Comparison of ENCODE assay signal across 1 cellular context in the genomic region with DNA sequence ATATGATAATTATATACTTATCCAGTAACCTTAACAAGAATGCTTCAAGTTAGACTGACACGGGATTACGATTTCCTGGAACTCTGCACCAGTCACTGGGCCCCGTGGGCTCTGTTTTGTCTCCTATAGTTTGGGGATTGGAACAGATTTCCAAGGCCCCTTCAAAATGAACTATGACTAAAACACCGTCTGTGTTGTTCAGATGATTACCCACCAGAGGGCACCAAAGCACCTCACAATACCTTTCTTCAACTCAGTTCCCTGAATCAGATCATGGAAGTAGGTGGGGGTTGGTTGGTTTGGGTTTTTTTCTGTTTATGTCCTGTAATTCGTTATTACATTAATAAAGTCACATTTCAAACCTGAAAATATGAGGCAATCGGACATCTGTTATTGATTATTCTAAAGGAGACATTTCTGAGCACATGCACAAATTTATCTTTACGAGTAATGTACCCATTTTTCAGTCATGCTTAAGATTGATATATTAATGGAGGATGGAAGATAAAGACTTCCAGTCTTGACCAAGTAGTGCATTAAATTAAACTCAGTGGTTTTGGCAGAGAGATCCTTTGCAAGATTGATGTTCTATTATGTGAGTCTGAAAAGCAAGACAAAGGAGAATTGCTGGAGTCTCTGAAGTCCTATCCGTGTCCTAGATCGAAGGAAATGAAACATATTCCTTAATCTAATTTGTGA.
A peak's percentile ranks its signal among the peaks of the same experiment; 100 is the strongest.
TF ChIP-seq lines count a peak whose summit lies in the region.

No MANE protein-coding gene starts in this region.

TF ChIP-seq in HEK293, 187 proteins besides CTCF, POLR2A, EP300 and RAD21 (continued from another document and continues in another):
- TF ChIP-seq GFI1B (tag by site-specific recombination; IDR thresholded peaks at IDR 0.05): peak; percentile 7; the same call in 1 of the 2 replicates
- no peak for TF ChIP-seq ZNF292 (tag by site-specific recombination; IDR thresholded peaks at IDR 0.05; ENCODE audit: borderline replicate concordance, low read depth)
- no peak for TF ChIP-seq ZNF600 (tag by site-specific recombination; IDR thresholded peaks at IDR 0.05)
- no peak for TF ChIP-seq ZNF10 (tag by site-specific recombination; IDR thresholded peaks at IDR 0.05)
- TF ChIP-seq ZNF777 (tag by site-specific recombination; IDR thresholded peaks at IDR 0.05; ENCODE audit: borderline replicate concordance): no peak
- TF ChIP-seq ZNF2 (tag by site-specific recombination; IDR thresholded peaks at IDR 0.05): peak; percentile 45; the same call in 1 of the 2 replicates
- no peak for TF ChIP-seq ZBTB17 (tag by site-specific recombination; IDR thresholded peaks at IDR 0.05)
- TF ChIP-seq HOXD13 (CRISPR knock-in tag; IDR thresholded peaks at IDR 0.05; ENCODE audit: borderline replicate concordance): no peak
- no peak for TF ChIP-seq GLI4 (tag by site-specific recombination; IDR thresholded peaks at IDR 0.05)
- no peak for TF ChIP-seq KLF7 (tag by site-specific recombination; IDR thresholded peaks at IDR 0.05; ENCODE audit: borderline replicate concordance)
- no peak for TF ChIP-seq ZNF623 (tag by site-specific recombination; IDR thresholded peaks at IDR 0.05)
- TF ChIP-seq ZNF239 (tag by site-specific recombination; IDR thresholded peaks at IDR 0.05): no peak
- no peak for TF ChIP-seq ZNF785 (tag by site-specific recombination; IDR thresholded peaks at IDR 0.05)
- TF ChIP-seq REPIN1 (tag by site-specific recombination; IDR thresholded peaks at IDR 0.05; ENCODE audit: low read depth): no peak
- no peak for TF ChIP-seq SP3 (tag by site-specific recombination; IDR thresholded peaks at IDR 0.05)
- TF ChIP-seq, protein P1, sequence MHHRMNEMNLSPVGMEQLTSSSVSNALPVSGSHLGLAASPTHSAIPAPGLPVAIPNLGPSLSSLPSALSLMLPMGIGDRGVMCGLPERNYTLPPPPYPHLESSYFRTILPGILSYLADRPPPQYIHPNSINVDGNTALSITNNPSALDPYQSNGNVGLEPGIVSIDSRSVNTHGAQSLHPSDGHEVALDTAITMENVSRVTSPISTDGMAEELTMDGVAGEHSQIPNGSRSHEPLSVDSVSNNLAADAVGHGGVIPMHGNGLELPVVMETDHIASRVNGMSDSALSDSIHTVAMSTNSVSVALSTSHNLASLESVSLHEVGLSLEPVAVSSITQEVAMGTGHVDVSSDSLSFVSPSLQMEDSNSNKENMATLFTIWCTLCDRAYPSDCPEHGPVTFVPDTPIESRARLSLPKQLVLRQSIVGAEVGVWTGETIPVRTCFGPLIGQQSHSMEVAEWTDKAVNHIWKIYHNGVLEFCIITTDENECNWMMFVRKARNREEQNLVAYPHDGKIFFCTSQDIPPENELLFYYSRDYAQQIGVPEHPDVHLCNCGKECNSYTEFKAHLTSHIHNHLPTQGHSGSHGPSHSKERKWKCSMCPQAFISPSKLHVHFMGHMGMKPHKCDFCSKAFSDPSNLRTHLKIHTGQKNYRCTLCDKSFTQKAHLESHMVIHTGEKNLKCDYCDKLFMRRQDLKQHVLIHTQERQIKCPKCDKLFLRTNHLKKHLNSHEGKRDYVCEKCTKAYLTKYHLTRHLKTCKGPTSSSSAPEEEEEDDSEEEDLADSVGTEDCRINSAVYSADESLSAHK (tag by site-specific recombination; IDR thresholded peaks at IDR 0.05): no peak
- TF ChIP-seq, protein P2, sequence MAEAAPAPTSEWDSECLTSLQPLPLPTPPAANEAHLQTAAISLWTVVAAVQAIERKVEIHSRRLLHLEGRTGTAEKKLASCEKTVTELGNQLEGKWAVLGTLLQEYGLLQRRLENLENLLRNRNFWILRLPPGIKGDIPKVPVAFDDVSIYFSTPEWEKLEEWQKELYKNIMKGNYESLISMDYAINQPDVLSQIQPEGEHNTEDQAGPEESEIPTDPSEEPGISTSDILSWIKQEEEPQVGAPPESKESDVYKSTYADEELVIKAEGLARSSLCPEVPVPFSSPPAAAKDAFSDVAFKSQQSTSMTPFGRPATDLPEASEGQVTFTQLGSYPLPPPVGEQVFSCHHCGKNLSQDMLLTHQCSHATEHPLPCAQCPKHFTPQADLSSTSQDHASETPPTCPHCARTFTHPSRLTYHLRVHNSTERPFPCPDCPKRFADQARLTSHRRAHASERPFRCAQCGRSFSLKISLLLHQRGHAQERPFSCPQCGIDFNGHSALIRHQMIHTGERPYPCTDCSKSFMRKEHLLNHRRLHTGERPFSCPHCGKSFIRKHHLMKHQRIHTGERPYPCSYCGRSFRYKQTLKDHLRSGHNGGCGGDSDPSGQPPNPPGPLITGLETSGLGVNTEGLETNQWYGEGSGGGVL (tag by site-specific recombination; IDR thresholded peaks at IDR 0.05): no peak
- TF ChIP-seq IKZF3 (tag by site-specific recombination; IDR thresholded peaks at IDR 0.05): no peak
- TF ChIP-seq ZSCAN30 (tag by site-specific recombination; IDR thresholded peaks at IDR 0.05): no peak
- peak; percentile 72; the same call in 1 of the 2 replicates for TF ChIP-seq MZF1 (tag by site-specific recombination; IDR thresholded peaks at IDR 0.05; ENCODE audit: borderline replicate concordance)
- TF ChIP-seq, protein P3, sequence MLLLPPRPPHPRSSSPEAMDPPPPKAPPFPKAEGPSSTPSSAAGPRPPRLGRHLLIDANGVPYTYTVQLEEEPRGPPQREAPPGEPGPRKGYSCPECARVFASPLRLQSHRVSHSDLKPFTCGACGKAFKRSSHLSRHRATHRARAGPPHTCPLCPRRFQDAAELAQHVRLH (tag by site-specific recombination; IDR thresholded peaks at IDR 0.05): no peak
- TF ChIP-seq ZNF747 (tag by site-specific recombination; IDR thresholded peaks at IDR 0.05): no peak
- TF ChIP-seq, protein P4, sequence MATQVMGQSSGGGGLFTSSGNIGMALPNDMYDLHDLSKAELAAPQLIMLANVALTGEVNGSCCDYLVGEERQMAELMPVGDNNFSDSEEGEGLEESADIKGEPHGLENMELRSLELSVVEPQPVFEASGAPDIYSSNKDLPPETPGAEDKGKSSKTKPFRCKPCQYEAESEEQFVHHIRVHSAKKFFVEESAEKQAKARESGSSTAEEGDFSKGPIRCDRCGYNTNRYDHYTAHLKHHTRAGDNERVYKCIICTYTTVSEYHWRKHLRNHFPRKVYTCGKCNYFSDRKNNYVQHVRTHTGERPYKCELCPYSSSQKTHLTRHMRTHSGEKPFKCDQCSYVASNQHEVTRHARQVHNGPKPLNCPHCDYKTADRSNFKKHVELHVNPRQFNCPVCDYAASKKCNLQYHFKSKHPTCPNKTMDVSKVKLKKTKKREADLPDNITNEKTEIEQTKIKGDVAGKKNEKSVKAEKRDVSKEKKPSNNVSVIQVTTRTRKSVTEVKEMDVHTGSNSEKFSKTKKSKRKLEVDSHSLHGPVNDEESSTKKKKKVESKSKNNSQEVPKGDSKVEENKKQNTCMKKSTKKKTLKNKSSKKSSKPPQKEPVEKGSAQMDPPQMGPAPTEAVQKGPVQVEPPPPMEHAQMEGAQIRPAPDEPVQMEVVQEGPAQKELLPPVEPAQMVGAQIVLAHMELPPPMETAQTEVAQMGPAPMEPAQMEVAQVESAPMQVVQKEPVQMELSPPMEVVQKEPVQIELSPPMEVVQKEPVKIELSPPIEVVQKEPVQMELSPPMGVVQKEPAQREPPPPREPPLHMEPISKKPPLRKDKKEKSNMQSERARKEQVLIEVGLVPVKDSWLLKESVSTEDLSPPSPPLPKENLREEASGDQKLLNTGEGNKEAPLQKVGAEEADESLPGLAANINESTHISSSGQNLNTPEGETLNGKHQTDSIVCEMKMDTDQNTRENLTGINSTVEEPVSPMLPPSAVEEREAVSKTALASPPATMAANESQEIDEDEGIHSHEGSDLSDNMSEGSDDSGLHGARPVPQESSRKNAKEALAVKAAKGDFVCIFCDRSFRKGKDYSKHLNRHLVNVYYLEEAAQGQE (tag by site-specific recombination; IDR thresholded peaks at IDR 0.05): no peak
- no peak for TF ChIP-seq SP7 (tag by site-specific recombination; IDR thresholded peaks at IDR 0.05)
- TF ChIP-seq ZNF610 (tag by site-specific recombination; IDR thresholded peaks at IDR 0.05; ENCODE audit: borderline replicate concordance): no peak
- no peak for TF ChIP-seq ZBTB1 (tag by site-specific recombination; IDR thresholded peaks at IDR 0.05)
- TF ChIP-seq ZNF549 (tag by site-specific recombination; IDR thresholded peaks at IDR 0.05): no peak
- TF ChIP-seq ZNF670 (tag by site-specific recombination; IDR thresholded peaks at IDR 0.05; ENCODE audit: low read depth): no peak
- no peak for TF ChIP-seq ZNF366 (tag by site-specific recombination; conservative IDR thresholded peaks at IDR 0.05)
- peak; percentile 35; the same call in 1 of the 2 replicates for TF ChIP-seq ZNF335 (tag by site-specific recombination; conservative IDR thresholded peaks at IDR 0.05)
- peak; percentile 92 for TF ChIP-seq ZNF654 (tag by site-specific recombination; IDR thresholded peaks at IDR 0.05; ENCODE audit: low read depth)
- TF ChIP-seq ZNF18 (tag by site-specific recombination; IDR thresholded peaks at IDR 0.05): no peak
- no peak for TF ChIP-seq ZSCAN4 (tag by site-specific recombination; IDR thresholded peaks at IDR 0.05)
- no peak for TF ChIP-seq ZNF664 (tag by site-specific recombination; IDR thresholded peaks at IDR 0.05)
- TF ChIP-seq, protein P5, sequence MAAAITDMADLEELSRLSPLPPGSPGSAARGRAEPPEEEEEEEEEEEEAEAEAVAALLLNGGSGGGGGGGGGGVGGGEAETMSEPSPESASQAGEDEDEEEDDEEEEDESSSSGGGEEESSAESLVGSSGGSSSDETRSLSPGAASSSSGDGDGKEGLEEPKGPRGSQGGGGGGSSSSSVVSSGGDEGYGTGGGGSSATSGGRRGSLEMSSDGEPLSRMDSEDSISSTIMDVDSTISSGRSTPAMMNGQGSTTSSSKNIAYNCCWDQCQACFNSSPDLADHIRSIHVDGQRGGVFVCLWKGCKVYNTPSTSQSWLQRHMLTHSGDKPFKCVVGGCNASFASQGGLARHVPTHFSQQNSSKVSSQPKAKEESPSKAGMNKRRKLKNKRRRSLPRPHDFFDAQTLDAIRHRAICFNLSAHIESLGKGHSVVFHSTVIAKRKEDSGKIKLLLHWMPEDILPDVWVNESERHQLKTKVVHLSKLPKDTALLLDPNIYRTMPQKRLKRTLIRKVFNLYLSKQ (tag by site-specific recombination; IDR thresholded peaks at IDR 0.05; ENCODE audit: borderline replicate concordance): no peak
- no peak for TF ChIP-seq ZNF324 (tag by site-specific recombination; IDR thresholded peaks at IDR 0.05)
- no peak for TF ChIP-seq ZNF248 (tag by site-specific recombination; IDR thresholded peaks at IDR 0.05)
- no peak for TF ChIP-seq EGR2 (tag by site-specific recombination; IDR thresholded peaks at IDR 0.05; ENCODE audit: low read depth)
- no peak for TF ChIP-seq ZNF266 (tag by site-specific recombination; IDR thresholded peaks at IDR 0.05; ENCODE audit: low read depth)
- 0 out of 2 replicates have a peak, but pooled peaks have one; percentile 28 for TF ChIP-seq ZFP37 (tag by site-specific recombination; IDR thresholded peaks at IDR 0.05)
- no peak for TF ChIP-seq ZNF791 (tag by site-specific recombination; IDR thresholded peaks at IDR 0.05)
- no peak for TF ChIP-seq TSHZ1 (tag by site-specific recombination; IDR thresholded peaks at IDR 0.05; ENCODE audit: borderline replicate concordance)
- no peak for TF ChIP-seq ZNF561 (tag by site-specific recombination; IDR thresholded peaks at IDR 0.05; ENCODE audit: borderline replicate concordance)
- no peak for TF ChIP-seq ZNF645 (tag by site-specific recombination; IDR thresholded peaks at IDR 0.05)
- TF ChIP-seq SALL2 (tag by site-specific recombination; IDR thresholded peaks at IDR 0.05; ENCODE audit: borderline replicate concordance): no peak
